In genomic region chr3:23758253-23758838, GRCh38 we compare ENCODE assay signal across 28 cellular contexts.
"Had no signal": no experiment of that assay in that cellular context is flagged by ENCODE, and none has a peak within 500 bp of the region (broad histone marks: within the 10 kb centered on the region; RNA-seq: fewer than 3 reads in every experiment).

No MANE protein-coding gene starts in this region.

- H3K36me3 Mint-ChIP-seq: activated naive CD8-positive, alpha-beta T cell; brain; stimulated activated naive B cell treated with anti-CD40 and anti-IgM and Interleukin-4, amounts not matched to agents 10 μg/mL and 1 μg/mL and 100 μg/mL, for 72 hours had no signal

- H3K27me3 ChIP-seq: cardiac muscle cell, esophagus muscularis mucosa, foreskin keratinocyte, heart right ventricle, left lung, pancreas, stomach, thyroid gland, upper lobe of left lung, vagina had no signal

- H3K27me3 Mint-ChIP-seq: activated CD4-positive, alpha-beta T cell treated with anti-CD3 and anti-CD28 coated beads for 36 hours; activated naive CD8-positive, alpha-beta T cell; stimulated activated naive B cell treated with anti-CD40 and anti-IgM and Interleukin-4, amounts not matched to agents 10 μg/mL and 1 μg/mL and 100 μg/mL, for 72 hours had no signal

- FAIRE-seq: islet of Langerhans, pancreas had no signal

- H3K9me3 Mint-ChIP-seq: activated T-cell treated with anti-CD3 and anti-CD28 coated beads, Interleukin-2, amount 50 U/mL, for 72 hours; stimulated activated naive B cell treated with anti-CD40 and anti-IgM and Interleukin-4, amounts not matched to agents 10 μg/mL and 1 μg/mL and 100 μg/mL, for 72 hours; T-helper 2 cell treated with Interferon-gamma antibody and Interleukin-4, amounts not matched to agents 5 μg/mL and 100 μg/mL, for 36 hours had no signal

- H3K9me3 ChIP-seq: esophagus muscularis mucosa, heart right ventricle, left lung, lower lobe of right lung, pancreas, psoas muscle, stomach, thyroid gland, upper lobe of left lung, vagina had no signal

- DNase-seq: activated CD4-positive, alpha-beta T cell treated with anti-CD3 and anti-CD28 coated beads for 36 hours; activated CD4-positive, CD25-positive, alpha-beta regulatory T cell; activated naive CD4-positive, alpha-beta T cell treated with Interleukin-2 at 50 U/mL for 16 hours; activated T-cell treated with anti-CD3 and anti-CD28 coated beads for 4 hours; activated T-cell treated with anti-CD3 and anti-CD28 coated beads, Interleukin-2, amount 50 U/mL, for 72 hours; aorta; foreskin keratinocyte; heart right ventricle; left lung; lower lobe of right lung; mesenchymal stem cell; pancreas; psoas muscle; stimulated activated CD4-positive, alpha-beta T cell treated with anti-CD3 and anti-CD28 coated beads, Interleukin-2, amount 100 ng/mL, for 24 hours; stimulated activated naive B cell treated with anti-CD40 and anti-IgM and Interleukin-4, amounts not matched to agents 10 μg/mL and 1 μg/mL and 100 μg/mL, for 72 hours; stomach; T-helper 1 cell; thyroid gland; upper lobe of left lung had no signal

- H3K27ac ChIP-seq: cardiac muscle cell, coronary artery, esophagus muscularis mucosa, foreskin keratinocyte, heart right ventricle, left lung, lower lobe of right lung, pancreas, psoas muscle, stomach, thyroid gland, upper lobe of left lung, vagina had no signal

- H3K4me2 ChIP-seq: smooth muscle cell had no signal

- H3K4me3 ChIP-seq: cardiac muscle cell, coronary artery, esophagus muscularis mucosa, heart right ventricle, left lung, lower lobe of right lung, pancreas, psoas muscle, smooth muscle cell, stomach, thyroid gland, upper lobe of left lung, vagina had no signal

- H3K36me3 ChIP-seq: cardiac muscle cell, esophagus muscularis mucosa, heart right ventricle, left lung, lower lobe of right lung, pancreas, stomach, thyroid gland, upper lobe of left lung, vagina had no signal

- H3K27ac Mint-ChIP-seq: activated CD4-positive, alpha-beta T cell treated with anti-CD3 and anti-CD28 coated beads for 36 hours; activated naive CD8-positive, alpha-beta T cell; activated T-cell treated with anti-CD3 and anti-CD28 coated beads, Interleukin-2, amount 50 U/mL, for 72 hours; brain; stimulated activated naive B cell treated with anti-CD40 and anti-IgM and Interleukin-4, amounts not matched to agents 10 μg/mL and 1 μg/mL and 100 μg/mL, for 72 hours; T-helper 2 cell treated with Interferon-gamma antibody and Interleukin-4, amounts not matched to agents 5 μg/mL and 100 μg/mL, for 36 hours had no signal

- H3K4me1 ChIP-seq: foreskin keratinocyte, left lung, pancreas, psoas muscle, thyroid gland had no signal

- H3K4me3 Mint-ChIP-seq: activated CD4-positive, alpha-beta T cell treated with anti-CD3 and anti-CD28 coated beads for 36 hours; activated naive CD8-positive, alpha-beta T cell; activated T-cell treated with anti-CD3 and anti-CD28 coated beads, Interleukin-2, amount 50 U/mL, for 72 hours; brain; stimulated activated naive B cell treated with anti-CD40 and anti-IgM and Interleukin-4, amounts not matched to agents 10 μg/mL and 1 μg/mL and 100 μg/mL, for 72 hours; T-helper 2 cell treated with Interferon-gamma antibody and Interleukin-4, amounts not matched to agents 5 μg/mL and 100 μg/mL, for 36 hours had no signal
